Comparison of ENCODE assay signal across 15 cellular contexts in genomic region chr7:69664433-69664832, GRCh38.
A peak's percentile ranks its signal among the peaks of the same experiment; 100 is the strongest.
DNase-seq lines count a peak whose midpoint lies in the region; ATAC-seq and TF ChIP-seq lines count a peak whose summit lies in the region.
"Had no signal": no experiment of that assay in that cellular context is flagged by ENCODE, and none has a peak within 500 bp of the region (broad histone marks: within the 10 kb centered on the region; RNA-seq: fewer than 3 reads in every experiment).

No MANE protein-coding gene starts in this region.

- DNase-seq in globus pallidus (ENCODE audit: low spot score) (no peak), T-helper 9 cell (no peak), ureter (ENCODE audit: low spot score) (no peak), NCI-H1930 (lab: John Stamatoyannopoulos, UW) (no peak)
- DNase-seq: activated CD4-positive, alpha-beta memory T cell treated with anti-CD3 and anti-CD28 coated beads for 36 hours; activated effector memory CD4-positive, alpha-beta T cell treated with Interleukin-2 at 50 U/mL for 16 hours; H7; immature natural killer cell; NCI-H345; nucleus accumbens; RPMI8226 had no signal

- ATAC-seq in GM18517 (IDR thresholded peaks at IDR 0.05; ENCODE audit: unreplicated experiment) (peak; percentile 63), GM21390 (IDR thresholded peaks at IDR 0.05; ENCODE audit: unreplicated experiment) (peak; percentile 41), HG03135 (IDR thresholded peaks at IDR 0.05; ENCODE audit: unreplicated experiment) (peak; percentile 61)

- TF ChIP-seq POLR2A in Raji (IDR thresholded peaks at IDR 0.05; ENCODE audit: insufficient read depth, low read depth, low read length), result peak; percentile 23; the same call in 1 of the 2 replicates
